In the genomic region with DNA sequence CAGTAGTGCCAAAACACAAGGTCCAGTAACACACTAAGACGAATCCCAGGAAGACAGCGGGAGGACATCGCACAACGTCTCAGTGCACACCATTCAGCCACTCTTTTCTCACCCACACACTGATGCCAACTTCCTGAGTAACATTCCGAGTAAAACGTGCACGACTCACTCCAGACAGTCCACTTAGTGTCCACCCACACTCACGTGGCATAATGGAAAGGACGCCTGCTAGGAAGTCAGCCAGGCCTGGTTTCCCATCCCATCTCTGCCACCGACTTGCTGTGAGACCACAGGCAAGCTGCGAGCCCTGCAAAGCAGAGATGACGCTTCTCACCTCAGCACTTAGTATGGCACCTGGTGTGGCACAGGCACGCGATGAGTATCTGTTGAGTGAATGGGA, we compare ENCODE assay signal across 20 cellular contexts. TPM values are rescaled to one million over a fixed set of nuclear protein-coding genes. Genes with fewer than 3 reads are reported as not detected.
DNase-seq lines count a peak whose midpoint lies in the region; ATAC-seq and TF ChIP-seq lines count a peak whose summit lies in the region.
"Had no signal": no experiment of that assay in that cellular context is flagged by ENCODE, and none has a peak within 500 bp of the region (broad histone marks: within the 10 kb centered on the region; RNA-seq: fewer than 3 reads in every experiment).

No MANE protein-coding gene starts in this region.

- H3K27me3 ChIP-seq in endodermal cell (ENCODE audit: control insufficient read depth, insufficient read depth, low read length, poor library complexity, severe bottlenecking) (no peaks in the 10 kb centered on the region), osteoblast (ENCODE audit: insufficient read depth, low read length) (no peaks in the 10 kb centered on the region)
- H3K27me3 ChIP-seq in CD8-positive, alpha-beta memory T cell (ENCODE audit: insufficient read depth, low read length, poor library complexity, severe bottlenecking), result no peaks in the 10 kb centered on the region
- H3K27me3 ChIP-seq: BLaER1 had no signal

- H3K27me3 Mint-ChIP-seq in endodermal cell (ENCODE audit: insufficient read depth), result no peaks in the 10 kb centered on the region
- no peaks in the 10 kb centered on the region for H3K27me3 Mint-ChIP-seq in CD8-positive, alpha-beta memory T cell
- H3K27me3 Mint-ChIP-seq: CD4-positive, alpha-beta memory T cell; IgD-negative memory B cell had no signal

- peaks cover 5% of the 10 kb centered on the region for H3K79me2 ChIP-seq in osteoblast (ENCODE audit: insufficient read depth, low read length)

- H3K9ac ChIP-seq in endodermal cell (ENCODE audit: extremely low read depth, low read length, poor library complexity, severe bottlenecking), result no peak overlapping the region
- H3K9ac ChIP-seq: BLaER1 had no signal

- 91 to 96% methylated on average over 11 to 13 of the region's 14 CpGs for WGBS in endodermal cell (ENCODE audit: insufficient coverage in 1 of 2, insufficient read length in 1 of 2), 2 experiments

- no peak overlapping the region for H3K27ac Mint-ChIP-seq in endodermal cell
- no peak overlapping the region for H3K27ac Mint-ChIP-seq in CD8-positive, alpha-beta memory T cell
- H3K27ac Mint-ChIP-seq: CD14-positive monocyte, GM23338 had no signal

- H3K4me1 ChIP-seq in HEK293 (ENCODE audit: control insufficient read depth, insufficient read depth, low read length) (no peaks in the 10 kb centered on the region), endodermal cell (ENCODE audit: control insufficient read depth, insufficient read depth, low read length) (no peaks in the 10 kb centered on the region), osteoblast (ENCODE audit: insufficient read depth, low read length) (no peaks in the 10 kb centered on the region)
- no peaks in the 10 kb centered on the region for H3K4me1 ChIP-seq in CD8-positive, alpha-beta memory T cell (ENCODE audit: insufficient read depth, low read length)
- H3K4me1 ChIP-seq: BLaER1 had no signal

- H3K9me3 ChIP-seq in HEK293 (ENCODE audit: control insufficient read depth, insufficient read depth, low read depth, low read length) (no peaks in the 10 kb centered on the region), endodermal cell (ENCODE audit: control insufficient read depth, low read length) (no peaks in the 10 kb centered on the region), osteoblast (ENCODE audit: low read depth, low read length) (no peaks in the 10 kb centered on the region)
- no peaks in the 10 kb centered on the region for H3K9me3 ChIP-seq in CD8-positive, alpha-beta memory T cell (ENCODE audit: low read length)
- H3K9me3 ChIP-seq: BLaER1 had no signal

- H3K4me1 Mint-ChIP-seq in endodermal cell, result no peaks in the 10 kb centered on the region
- H3K4me1 Mint-ChIP-seq in CD8-positive, alpha-beta memory T cell, result peaks cover 0 to 3% (median 0%) of the 10 kb centered on the region in 3 donors
- H3K4me1 Mint-ChIP-seq: CD14-positive monocyte, GM23338 had no signal

- DNase-seq in RWPE1 (ENCODE audit: low spot score) (no peak), endodermal cell (peak; percentile 32), osteoblast (ENCODE audit: insufficient read length, low spot score, missing footprints) (no peak), SKM-1 treated with dmso at 0.1 percent for 144 hours (lab: John Stamatoyannopoulos, UW; ENCODE audit: unreplicated experiment) (no peak)
- no peak for DNase-seq in CD8-positive, alpha-beta memory T cell
- DNase-seq: 8988T; Calu3; CD4-positive, alpha-beta memory T cell; DMS79 treated with DMSO at 0.1 percent for 48 hours; GF-D8; H7; KBM-7 had no signal

- peaks cover under 1% of the 10 kb centered on the region for H4K20me1 ChIP-seq in osteoblast (ENCODE audit: insufficient read depth, low read length)
- H4K20me1 ChIP-seq: BLaER1 had no signal

- no peak overlapping the region for H3K4me3 ChIP-seq in HEK293 (ENCODE audit: low read depth, low read length)
- H3K4me3 ChIP-seq in endodermal cell (ENCODE audit: low read length), result no peak overlapping the region
- no peak overlapping the region for H3K4me3 ChIP-seq in osteoblast (ENCODE audit: insufficient read depth, low read length)
- H3K4me3 ChIP-seq in CD8-positive, alpha-beta memory T cell (ENCODE audit: low read length), result no peak overlapping the region
- H3K4me3 ChIP-seq: BLaER1, GM23338 had no signal

- peak overlapping the region; percentile 41 for H2AFZ ChIP-seq in osteoblast (ENCODE audit: low read length)
- H2AFZ ChIP-seq: GM23338 had no signal

- no peak overlapping the region for H3K4me3 Mint-ChIP-seq in endodermal cell
- no peak overlapping the region for H3K4me3 Mint-ChIP-seq in CD8-positive, alpha-beta memory T cell
- H3K4me3 Mint-ChIP-seq: CD14-positive monocyte; CD4-positive, alpha-beta memory T cell; GM23338 had no signal

- H3K9me3 Mint-ChIP-seq in endodermal cell, result no peaks in the 10 kb centered on the region
- H3K9me3 Mint-ChIP-seq in CD8-positive, alpha-beta memory T cell, result peaks cover 0 to 2% (median 0%) of the 10 kb centered on the region in 5 donors
- H3K9me3 Mint-ChIP-seq: CD4-positive, alpha-beta memory T cell; GM23338 had no signal

- TF ChIP-seq CTCF in HEK293 (tag by site-specific recombination; IDR thresholded peaks at IDR 0.05) (no peak), RWPE1 (conservative IDR thresholded peaks at IDR 0.05; ENCODE audit: low read depth) (no peak), endodermal cell (conservative IDR thresholded peaks at IDR 0.05) (no peak), osteoblast (IDR thresholded peaks at IDR 0.05; ENCODE audit: extremely low read depth, low read depth, low read length) (no peak)

- H3K27ac ChIP-seq in HEK293 (ENCODE audit: extremely low read depth, low read depth, low read length) (no peak overlapping the region), RWPE1 (peak overlapping the region; percentile 29; the same call in 1 of the 2 replicates), endodermal cell (ENCODE audit: low read depth, low read length) (no peak overlapping the region), osteoblast (ENCODE audit: low read depth, low read length) (no peak overlapping the region)
- no peak overlapping the region for H3K27ac ChIP-seq in CD8-positive, alpha-beta memory T cell (ENCODE audit: low read depth, low read length)
- H3K27ac ChIP-seq: BLaER1, HL-60 had no signal

- H3K4me2 ChIP-seq in osteoblast (ENCODE audit: insufficient read depth, low read length), result no peak overlapping the region
- H3K4me2 ChIP-seq: BLaER1, GM23338 had no signal

- H3K36me3 ChIP-seq in HEK293 (ENCODE audit: control insufficient read depth in 2 of 2, insufficient read depth in 1 of 2, low read length in 2 of 2), result no peaks in the 10 kb centered on the region; a peak in 1 of 3 replicates
- peaks cover 6% of the 10 kb centered on the region for H3K36me3 ChIP-seq in endodermal cell (ENCODE audit: control insufficient read depth, insufficient read depth, low read length)
- H3K36me3 ChIP-seq in osteoblast (ENCODE audit: insufficient read depth, low read length), result peaks cover 5% of the 10 kb centered on the region
- H3K36me3 ChIP-seq in CD8-positive, alpha-beta memory T cell (ENCODE audit: insufficient read depth, low read length), result no peaks in the 10 kb centered on the region
- H3K36me3 ChIP-seq: BLaER1 had no signal

- CTCF ChIA-PET in HEK293 (lab: Yijun Ruan, JAX), result no interaction called here
- CTCF ChIA-PET in RWPE1 (lab: Yijun Ruan, JAX), result no interaction called here
- CTCF ChIA-PET in CD8-positive, alpha-beta memory T cell (lab: Charles Lee), result no interaction called here

- peaks cover 27% of the 10 kb centered on the region for H3K36me3 Mint-ChIP-seq in endodermal cell (ENCODE audit: low read depth)
- peaks cover 0 to 23% (median 8%) of the 10 kb centered on the region in 3 donors for H3K36me3 Mint-ChIP-seq in CD8-positive, alpha-beta memory T cell
- H3K36me3 Mint-ChIP-seq: CD14-positive monocyte had no signal

- POLR2A ChIA-PET in HEK293 (lab: Yijun Ruan, JAX) (no interaction called here), RWPE1 (lab: Yijun Ruan, JAX; ENCODE audit: low non-redundant PET) (no interaction called here)
- POLR2A ChIA-PET in CD8-positive, alpha-beta memory T cell (lab: Charles Lee), result no interaction called here

- ATAC-seq in HG02571 (IDR thresholded peaks at IDR 0.05; ENCODE audit: unreplicated experiment), result no peak
- ATAC-seq in GM19395 (IDR thresholded peaks at IDR 0.05; ENCODE audit: unreplicated experiment), result no peak
- ATAC-seq: GM23338 had no signal

TF ChIP-seq in HEK293, 187 proteins besides CTCF, POLR2A, EP300 and RAD21:
- TF ChIP-seq SCRT2 (tag by site-specific recombination; IDR thresholded peaks at IDR 0.05) (no peak), ZNF654 (tag by site-specific recombination; IDR thresholded peaks at IDR 0.05; ENCODE audit: low read depth) (no peak), ZIC2 (tag by site-specific recombination; IDR thresholded peaks at IDR 0.05) (no peak), ZNF521 (tag by site-specific recombination; IDR thresholded peaks at IDR 0.05) (no peak), ZFHX2 (tag by site-specific recombination; conservative IDR thresholded peaks at IDR 0.05) (peak; percentile 47), ZNF629 (tag by site-specific recombination; IDR thresholded peaks at IDR 0.05) (no peak)

RNA-seq across cellular contexts. Expression of a gene that starts 36.8 kb away (rescaled TPM):
- 10 to 100 TPM; 47.5 to 49.7 TPM for total RNA-seq in endodermal cell
- 77.0 TPM for polyA plus RNA-seq in endodermal cell (2013, experiment 1 of 2)
- 77.0 TPM for polyA plus RNA-seq in endodermal cell (2013, experiment 2 of 2)
- 58.0 and 68.8 TPM in 2 replicates for total RNA-seq in osteoblast
- total RNA-seq in CD8-positive, alpha-beta memory T cell, result 10 to 100 TPM; 37.7 to 40.5 TPM
- 29.9 TPM for polyA plus RNA-seq in CD8-positive, alpha-beta memory T cell
